ENCODE assay signal across 18 cellular contexts in genomic region chr12:45121224-45121623, GRCh38.
DNase-seq lines count a peak whose midpoint lies in the region; ATAC-seq and TF ChIP-seq lines count a peak whose summit lies in the region.
"Had no signal": no experiment of that assay in that cellular context is flagged by ENCODE, and none has a peak within 500 bp of the region (broad histone marks: within the 10 kb centered on the region; RNA-seq: fewer than 3 reads in every experiment).

No MANE protein-coding gene starts in this region.

- H3K27ac Mint-ChIP-seq in GM23338 (peak overlapping the region; percentile 33; the same call in 1 of the 2 replicates), mesothelial cell of epicardium (no peak overlapping the region), Calu3 (ENCODE audit: unreplicated experiment) (no peak overlapping the region)
- H3K27ac Mint-ChIP-seq: activated T-helper 1 cell treated with anti-CD3 and anti-CD28 coated beads, Interleukin-12 subunit alpha, Interleukin-12 subunit beta, Interleukin-2, Interleukin-4 antibody, amounts not matched to agents 30 ng/mL and 10 ng/mL and 1 ng/mL, durations not matched to agents 14 hours and 24 hours and 36 hours; nephron progenitor cell had no signal

- H3K27me3 ChIP-seq in GM23338 (ENCODE audit: insufficient read depth) (no peaks in the 10 kb centered on the region), Panc1 (ENCODE audit: control insufficient read depth, insufficient read depth, low read length) (peaks cover 5% of the 10 kb centered on the region; the same call in 1 of the 2 replicates), suprapubic skin (no peaks in the 10 kb centered on the region)
- H3K27me3 ChIP-seq: BLaER1, SJCRH30 had no signal

- no peak for TF ChIP-seq EP300 in suprapubic skin (IDR thresholded peaks at IDR 0.05)

- no TSS peak for BruUV-seq in Panc1 (replicated peaks; lab: Mats Ljungman, UMichigan)
- BruUV-seq in Calu3 (replicated peaks; lab: Mats Ljungman, UMichigan), result no TSS peak

- H3K9me3 Mint-ChIP-seq in GM23338 (no peaks in the 10 kb centered on the region), mesothelial cell of epicardium (peaks cover 4% of the 10 kb centered on the region), Calu3 (ENCODE audit: low read depth, unreplicated experiment) (no peaks in the 10 kb centered on the region)
- H3K9me3 Mint-ChIP-seq: activated T-helper 1 cell treated with anti-CD3 and anti-CD28 coated beads, Interleukin-12 subunit alpha, Interleukin-12 subunit beta, Interleukin-2, Interleukin-4 antibody, amounts not matched to agents 30 ng/mL and 10 ng/mL and 1 ng/mL, durations not matched to agents 14 hours and 24 hours and 36 hours had no signal

- peak overlapping the region; percentile 44; the same call in 1 of the 2 replicates for H2AFZ ChIP-seq in GM23338

- POLR2A ChIA-PET in Panc1 (lab: Charles Lee), result no interaction called here

- no peak for TF ChIP-seq POLR2A in suprapubic skin (IDR thresholded peaks at IDR 0.05)

- H4K20me1 ChIP-seq in GM23338 (replicated peaks; ENCODE audit: insufficient read depth), result no peaks in the 10 kb centered on the region
- H4K20me1 ChIP-seq: BLaER1 had no signal

- TF ChIP-seq CTCF in GM23338 (conservative IDR thresholded peaks at IDR 0.05; ENCODE audit: low read depth in 2 of 2) (peak in 1 of 2 experiments; percentile 53; a peak in 3 of 4 replicates), Panc1 (IDR thresholded peaks at IDR 0.05) (peak; percentile 29; the same call in 1 of the 2 replicates), mesothelial cell of epicardium (IDR thresholded peaks at IDR 0.05; ENCODE audit: unreplicated experiment) (peak; percentile 50), Calu3 (IDR thresholded peaks at IDR 0.05; ENCODE audit: unreplicated experiment) (no peak), suprapubic skin (IDR thresholded peaks at IDR 0.05) (no peak)

- ATAC-seq in GM23338 (no peak), Panc1 (no peak)
- ATAC-seq: activated CD4-positive, CD25-positive, alpha-beta regulatory T cell treated with anti-CD3 and anti-CD28 coated beads, Interleukin-2, amount 50 U/mL, for 24 hours; psoas muscle had no signal

- H3K4me3 ChIP-seq in GM23338 (no peak overlapping the region), Panc1 (ENCODE audit: low read depth in 2 of 2, low read length in 2 of 2) (no peak overlapping the region), suprapubic skin (no peak overlapping the region)
- H3K4me3 ChIP-seq: BLaER1, coronary artery, psoas muscle, SJCRH30 had no signal

- no peaks in the 10 kb centered on the region for H3F3A ChIP-seq in GM23338 (replicated peaks; ENCODE audit: low read depth)

- H3K4me1 ChIP-seq in GM23338 (ENCODE audit: insufficient read depth) (peaks cover 4% of the 10 kb centered on the region; the same call in 1 of the 2 replicates), Panc1 (ENCODE audit: control insufficient read depth, insufficient read depth, low read length) (no peaks in the 10 kb centered on the region), suprapubic skin (no peaks in the 10 kb centered on the region)
- H3K4me1 ChIP-seq: BLaER1, SJCRH30 had no signal

- in situ Hi-C loops in Panc1 (cut with HindIII; ENCODE audit: low pct_unique_long_range_greater_than_20kb, low sequenced_read_pairs), result no loop called here

- CTCF ChIA-PET in Panc1 (lab: Charles Lee), result no interaction called here
- CTCF ChIA-PET in Calu3 (lab: Charles Lee), result no interaction called here

- H3K4me1 Mint-ChIP-seq in GM23338 (peaks cover 6% of the 10 kb centered on the region), mesothelial cell of epicardium (no peaks in the 10 kb centered on the region), Calu3 (ENCODE audit: low read depth, unreplicated experiment) (no peaks in the 10 kb centered on the region)
- H3K4me1 Mint-ChIP-seq: nephron progenitor cell had no signal

- H3K79me2 ChIP-seq in GM23338 (replicated peaks; ENCODE audit: insufficient read depth), result no peaks in the 10 kb centered on the region

- H3K4me3 Mint-ChIP-seq in GM23338, result no peak overlapping the region
- no peak overlapping the region for H3K4me3 Mint-ChIP-seq in mesothelial cell of epicardium
- no peak overlapping the region for H3K4me3 Mint-ChIP-seq in Calu3 (ENCODE audit: low read depth, unreplicated experiment)
- H3K4me3 Mint-ChIP-seq: activated T-helper 1 cell treated with anti-CD3 and anti-CD28 coated beads, Interleukin-12 subunit alpha, Interleukin-12 subunit beta, Interleukin-2, Interleukin-4 antibody, amounts not matched to agents 30 ng/mL and 10 ng/mL and 1 ng/mL, durations not matched to agents 14 hours and 24 hours and 36 hours; nephron progenitor cell had no signal

- no peak overlapping the region for H3K27ac ChIP-seq in GM23338 (ENCODE audit: low read depth)
- H3K27ac ChIP-seq in Panc1 (ENCODE audit: low read length), result no peak overlapping the region
- no peak overlapping the region for H3K27ac ChIP-seq in suprapubic skin
- H3K27ac ChIP-seq: BLaER1, coronary artery, psoas muscle, SJCRH30 had no signal

- 73% methylated on average over 2 of the region's 2 CpGs for WGBS in suprapubic skin

- DNase-seq in ELR (ENCODE audit: low read depth) (peak; percentile 13), GM23338 (ENCODE audit: low spot score) (peak; percentile 38), Panc1 (ENCODE audit: low read depth, low spot score) (no peak), mesothelial cell of epicardium (ENCODE audit: low spot score in 2 of 2, unreplicated experiment in 2 of 2) (no peak), Calu3 (no peak), suprapubic skin (ENCODE audit: low spot score in 2 of 2) (no peak)
- DNase-seq in activated T-cell treated with anti-CD3 and anti-CD28 coated beads, Interleukin-2, amount 50 U/mL, for 48 hours, result no peak
- DNase-seq: midbrain; NCI-H2227 treated with DMSO at 0.1 percent for 48 hours; nephron progenitor cell; psoas muscle; SJCRH30; stimulated activated CD8-positive, alpha-beta memory T cell treated with anti-CD3 and anti-CD28 coated beads, Interleukin-4, amount 100 ng/mL, for 48 hours; substantia nigra had no signal

- H3K9me2 ChIP-seq in GM23338 (ENCODE audit: insufficient read depth), result no peaks in the 10 kb centered on the region

- no peak overlapping the region for H3K4me2 ChIP-seq in GM23338
- H3K4me2 ChIP-seq: BLaER1 had no signal

- intact Hi-C loops in Panc1 (cut with micrococcal nuclease; ENCODE audit: unreplicated experiment), result no loop called here
- intact Hi-C loops in Calu3 (cut with micrococcal nuclease; ENCODE audit: unreplicated experiment), result no loop called here

- no peaks in the 10 kb centered on the region for H3K36me3 Mint-ChIP-seq in GM23338 (ENCODE audit: low read depth)
- H3K36me3 Mint-ChIP-seq in mesothelial cell of epicardium, result no peaks in the 10 kb centered on the region
- no peaks in the 10 kb centered on the region for H3K36me3 Mint-ChIP-seq in Calu3 (ENCODE audit: insufficient read depth, unreplicated experiment)

- no peaks in the 10 kb centered on the region for H3K9me3 ChIP-seq in Panc1 (ENCODE audit: control insufficient read depth, insufficient read depth, low read depth, low read length)
- H3K9me3 ChIP-seq in suprapubic skin, result no peaks in the 10 kb centered on the region
- H3K9me3 ChIP-seq: BLaER1, psoas muscle, SJCRH30 had no signal

- no peaks in the 10 kb centered on the region for H3K36me3 ChIP-seq in GM23338 (ENCODE audit: insufficient read depth)
- H3K36me3 ChIP-seq in Panc1 (ENCODE audit: control insufficient read depth, insufficient read depth, low read length), result no peaks in the 10 kb centered on the region; the same call in 1 of the 2 replicates
- no peaks in the 10 kb centered on the region for H3K36me3 ChIP-seq in suprapubic skin
- H3K36me3 ChIP-seq: BLaER1, SJCRH30 had no signal

- H3K27me3 Mint-ChIP-seq in GM23338 (ENCODE audit: insufficient read depth, low read depth, poor library complexity) (no peaks in the 10 kb centered on the region), mesothelial cell of epicardium (ENCODE audit: low read depth) (peaks cover 16% of the 10 kb centered on the region), Calu3 (ENCODE audit: unreplicated experiment) (no peaks in the 10 kb centered on the region)

TF ChIP-seq in GM23338, 12 proteins besides CTCF, POLR2A, EP300 and RAD21:
- TF ChIP-seq POLR2AphosphoS5 (IDR thresholded peaks at IDR 0.05; ENCODE audit: low read depth) (no peak), NANOG (IDR thresholded peaks at IDR 0.05; ENCODE audit: borderline replicate concordance) (no peak), CREB1 (CRISPR knock-in tag; IDR thresholded peaks at IDR 0.05; ENCODE audit: low read depth) (no peak), EZH2phosphoT487 (IDR thresholded peaks at IDR 0.05; ENCODE audit: unreplicated experiment) (no peak), STAT1 (IDR thresholded peaks at IDR 0.05; ENCODE audit: unreplicated experiment) (no peak), ZNF331 (CRISPR knock-in tag; IDR thresholded peaks at IDR 0.05; ENCODE audit: low read depth) (no peak), EZH2 (IDR thresholded peaks at IDR 0.05; ENCODE audit: low read depth, unreplicated experiment) (no peak)
- TF ChIP-seq, protein P1, sequence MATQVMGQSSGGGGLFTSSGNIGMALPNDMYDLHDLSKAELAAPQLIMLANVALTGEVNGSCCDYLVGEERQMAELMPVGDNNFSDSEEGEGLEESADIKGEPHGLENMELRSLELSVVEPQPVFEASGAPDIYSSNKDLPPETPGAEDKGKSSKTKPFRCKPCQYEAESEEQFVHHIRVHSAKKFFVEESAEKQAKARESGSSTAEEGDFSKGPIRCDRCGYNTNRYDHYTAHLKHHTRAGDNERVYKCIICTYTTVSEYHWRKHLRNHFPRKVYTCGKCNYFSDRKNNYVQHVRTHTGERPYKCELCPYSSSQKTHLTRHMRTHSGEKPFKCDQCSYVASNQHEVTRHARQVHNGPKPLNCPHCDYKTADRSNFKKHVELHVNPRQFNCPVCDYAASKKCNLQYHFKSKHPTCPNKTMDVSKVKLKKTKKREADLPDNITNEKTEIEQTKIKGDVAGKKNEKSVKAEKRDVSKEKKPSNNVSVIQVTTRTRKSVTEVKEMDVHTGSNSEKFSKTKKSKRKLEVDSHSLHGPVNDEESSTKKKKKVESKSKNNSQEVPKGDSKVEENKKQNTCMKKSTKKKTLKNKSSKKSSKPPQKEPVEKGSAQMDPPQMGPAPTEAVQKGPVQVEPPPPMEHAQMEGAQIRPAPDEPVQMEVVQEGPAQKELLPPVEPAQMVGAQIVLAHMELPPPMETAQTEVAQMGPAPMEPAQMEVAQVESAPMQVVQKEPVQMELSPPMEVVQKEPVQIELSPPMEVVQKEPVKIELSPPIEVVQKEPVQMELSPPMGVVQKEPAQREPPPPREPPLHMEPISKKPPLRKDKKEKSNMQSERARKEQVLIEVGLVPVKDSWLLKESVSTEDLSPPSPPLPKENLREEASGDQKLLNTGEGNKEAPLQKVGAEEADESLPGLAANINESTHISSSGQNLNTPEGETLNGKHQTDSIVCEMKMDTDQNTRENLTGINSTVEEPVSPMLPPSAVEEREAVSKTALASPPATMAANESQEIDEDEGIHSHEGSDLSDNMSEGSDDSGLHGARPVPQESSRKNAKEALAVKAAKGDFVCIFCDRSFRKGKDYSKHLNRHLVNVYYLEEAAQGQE (IDR thresholded peaks at IDR 0.05; ENCODE audit: unreplicated experiment), result no peak

Comparison
In these comparisons a context has a peak if more than half of its experiments do, and no peak if none do; other contexts are left out.
1. DNase-seq: peak in ELR (single experiment) and GM23338 (single experiment); none in Panc1 (single experiment), mesothelial cell of epicardium (0 of 2), Calu3 (single experiment), activated T-cell treated with anti-CD3 and anti-CD28 coated beads, Interleukin-2, amount 50 U/mL, for 48 hours (0 of 2) and suprapubic skin (0 of 2).
2. CTCF ChIP-seq: peak in Panc1 (single experiment) and mesothelial cell of epicardium (single experiment); none in Calu3 (single experiment) and suprapubic skin (0 of 2).